ENCODE assay signal across 12 cellular contexts in the genomic region with DNA sequence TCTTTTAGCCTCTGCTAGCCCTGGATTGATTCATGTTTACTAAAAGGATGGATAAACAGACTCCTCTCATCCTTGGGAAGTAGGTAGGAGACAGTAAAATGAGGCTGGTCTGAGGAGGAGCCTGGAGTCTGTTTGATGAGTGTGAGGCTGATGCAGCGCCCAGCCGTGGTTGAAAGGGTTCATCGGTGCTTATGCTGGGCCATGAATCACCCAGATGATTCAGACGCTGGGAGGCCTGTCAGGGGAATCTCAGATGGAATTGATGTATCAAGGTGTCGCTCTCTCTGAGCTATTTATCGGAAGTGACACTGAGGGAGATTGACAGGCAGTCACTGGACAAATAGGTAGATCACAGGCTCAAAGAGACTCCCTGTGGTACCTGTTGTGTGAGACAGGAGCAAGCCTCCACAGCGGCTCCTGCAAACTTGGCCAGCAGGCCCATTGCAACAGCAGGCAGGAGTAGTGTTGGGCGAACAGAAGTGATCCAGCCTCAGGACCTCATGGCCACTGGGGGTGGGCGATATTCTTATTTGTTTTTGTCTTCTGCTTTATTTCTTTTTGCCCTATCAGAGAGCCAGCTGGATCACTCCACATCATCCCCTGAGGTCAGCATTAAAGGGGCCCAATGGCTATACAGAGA.
DNase-seq lines count a peak whose midpoint lies in the region; ATAC-seq and TF ChIP-seq lines count a peak whose summit lies in the region.
"Had no signal": no experiment of that assay in that cellular context is flagged by ENCODE, and none has a peak within 500 bp of the region (broad histone marks: within the 10 kb centered on the region; RNA-seq: fewer than 3 reads in every experiment).

No MANE protein-coding gene starts in this region.

- no peak for TF ChIP-seq EP300 in gastroesophageal sphincter (IDR thresholded peaks at IDR 0.05)

- no peak overlapping the region for H3K23ac ChIP-seq in neuronal stem cell (ENCODE audit: low read depth, low read length, poor library complexity)

- H3K4me3 ChIP-seq in choroid plexus epithelial cell (ENCODE audit: low read depth, low read length) = no peak overlapping the region
- no peak overlapping the region for H3K4me3 ChIP-seq in neuronal stem cell (ENCODE audit: low read length in 2 of 2)
- H3K4me3 ChIP-seq in gastroesophageal sphincter = no peak overlapping the region

- H3K27ac ChIP-seq in neuronal stem cell (replicated peaks; ENCODE audit: low read length) = no peak overlapping the region
- no peak overlapping the region for H3K27ac ChIP-seq in gastroesophageal sphincter
- no peak overlapping the region for H3K27ac ChIP-seq in caudate nucleus (ENCODE audit: low read depth, low read length)

- no peaks in the 10 kb centered on the region for H3K79me1 ChIP-seq in neuronal stem cell (ENCODE audit: low read depth, low read length)

- peak overlapping the region; percentile 30 for H2AK5ac ChIP-seq in neuronal stem cell (ENCODE audit: low read depth, low read length)

- no peak overlapping the region for H2AFZ ChIP-seq in neuronal stem cell (ENCODE audit: low read length)

- H3K36me3 ChIP-seq in neuronal stem cell (replicated peaks in 1 of 2; ENCODE audit: control insufficient read depth in 2 of 2, insufficient read depth in 2 of 2, low read length in 2 of 2) (no peaks in the 10 kb centered on the region), gastroesophageal sphincter (no peaks in the 10 kb centered on the region)

- H3K4ac ChIP-seq in neuronal stem cell (ENCODE audit: low read length) = no peak overlapping the region

- DNase-seq in DMS53 (lab: John Stamatoyannopoulos, UW) (peak; percentile 79), NCI-H69 (lab: John Stamatoyannopoulos, UW) (peak; percentile 39), choroid plexus epithelial cell (ENCODE audit: low read depth) (peak; percentile 6), neuronal stem cell (ENCODE audit: low spot score) (no peak), caudate nucleus (lab: John Stamatoyannopoulos, UW) (no peak), foreskin melanocyte (no peak), pons (ENCODE audit: low spot score) (no peak)
- DNase-seq: activated CD4-positive, CD25-positive, alpha-beta regulatory T cell; activated T-cell treated with anti-CD3 and anti-CD28 coated beads, Interleukin-2, amount 50 U/mL, for 4 hours; aorta; stimulated activated CD4-positive, alpha-beta T cell treated with anti-CD3 and anti-CD28 coated beads, Interleukin-2, amount 100 ng/mL, for 48 hours had no signal

- H3K4me1 ChIP-seq in neuronal stem cell (ENCODE audit: control insufficient read depth in 2 of 2, insufficient read depth in 1 of 2, low read depth in 1 of 2, low read length in 2 of 2) (peaks cover 0 to 10% of the 10 kb centered on the region in 2 donors), gastroesophageal sphincter (peaks cover 0 to 11% (median 0%) of the 10 kb centered on the region in 3 donors)

- H3K9me3 ChIP-seq in neuronal stem cell (replicated peaks in 1 of 2; ENCODE audit: control insufficient read depth in 2 of 2, insufficient read depth in 1 of 2, low read depth in 1 of 2, low read length in 2 of 2) (no peaks in the 10 kb centered on the region), gastroesophageal sphincter (no peaks in the 10 kb centered on the region)

- no peak overlapping the region for H2BK120ac ChIP-seq in neuronal stem cell (ENCODE audit: low read depth, low read length)

- no peak overlapping the region for H3K14ac ChIP-seq in neuronal stem cell (ENCODE audit: low read length)

- H2BK12ac ChIP-seq in neuronal stem cell (ENCODE audit: low read length) = no peak overlapping the region

- no peak overlapping the region for H3K9ac ChIP-seq in neuronal stem cell (ENCODE audit: low read depth, low read length, poor library complexity)

- TF ChIP-seq CTCF in choroid plexus epithelial cell (conservative IDR thresholded peaks at IDR 0.05; ENCODE audit: low read depth, low read length) (no peak), gastroesophageal sphincter (IDR thresholded peaks at IDR 0.05) (no peak)

- H2BK15ac ChIP-seq in neuronal stem cell (ENCODE audit: low read length) = peak overlapping the region; percentile 17

- H2BK5ac ChIP-seq in neuronal stem cell (ENCODE audit: low read length) = no peak overlapping the region

- H4K91ac ChIP-seq in neuronal stem cell (ENCODE audit: low read depth, low read length, poor library complexity) = no peak overlapping the region

- H3K27me3 ChIP-seq in neuronal stem cell (ENCODE audit: control insufficient read depth in 3 of 3, insufficient read depth in 3 of 3, low read depth in 1 of 3, low read length in 3 of 3) = peaks cover 0 to 3% (median 0%) of the 10 kb centered on the region in 3 experiments
- H3K27me3 ChIP-seq in gastroesophageal sphincter = no peaks in the 10 kb centered on the region

- H3K18ac ChIP-seq in neuronal stem cell (ENCODE audit: low read length) = no peak overlapping the region

- no peak overlapping the region for H4K8ac ChIP-seq in neuronal stem cell (ENCODE audit: low read depth, low read length)

- no peak overlapping the region for H3K4me2 ChIP-seq in neuronal stem cell (ENCODE audit: insufficient read depth, low read length, poor library complexity, severe bottlenecking)

- no peak for ATAC-seq in gastroesophageal sphincter
- ATAC-seq: activated T-cell treated with anti-CD3 and anti-CD28 coated beads, Interleukin-2, amount 50 U/mL, for 4 hours had no signal

- TF ChIP-seq POLR2A in gastroesophageal sphincter (IDR thresholded peaks at IDR 0.05) = no peak

- no CpG with 5 or more reads among the region's 9 CpGs for WGBS in neuronal stem cell (ENCODE audit: extremely low coverage in 2 of 2, insufficient read length in 2 of 2, insufficient replicate concordance in 1 of 2), 2 donors
- WGBS in gastroesophageal sphincter (ENCODE audit: low coverage in 1 of 2), 2 donors = 59 to 97% methylated on average over 3 to 5 of the region's 9 CpGs

Comparison
In these comparisons a context has a peak if more than half of its experiments do, and no peak if none do; other contexts are left out.
1. DNase-seq: peak in DMS53 (single experiment), NCI-H69 (single experiment) and choroid plexus epithelial cell (single experiment); none in neuronal stem cell (single experiment), caudate nucleus (0 of 61), foreskin melanocyte (single experiment) and pons (single experiment).